8 cellular contexts compared by ENCODE assay signal in the genomic region with DNA sequence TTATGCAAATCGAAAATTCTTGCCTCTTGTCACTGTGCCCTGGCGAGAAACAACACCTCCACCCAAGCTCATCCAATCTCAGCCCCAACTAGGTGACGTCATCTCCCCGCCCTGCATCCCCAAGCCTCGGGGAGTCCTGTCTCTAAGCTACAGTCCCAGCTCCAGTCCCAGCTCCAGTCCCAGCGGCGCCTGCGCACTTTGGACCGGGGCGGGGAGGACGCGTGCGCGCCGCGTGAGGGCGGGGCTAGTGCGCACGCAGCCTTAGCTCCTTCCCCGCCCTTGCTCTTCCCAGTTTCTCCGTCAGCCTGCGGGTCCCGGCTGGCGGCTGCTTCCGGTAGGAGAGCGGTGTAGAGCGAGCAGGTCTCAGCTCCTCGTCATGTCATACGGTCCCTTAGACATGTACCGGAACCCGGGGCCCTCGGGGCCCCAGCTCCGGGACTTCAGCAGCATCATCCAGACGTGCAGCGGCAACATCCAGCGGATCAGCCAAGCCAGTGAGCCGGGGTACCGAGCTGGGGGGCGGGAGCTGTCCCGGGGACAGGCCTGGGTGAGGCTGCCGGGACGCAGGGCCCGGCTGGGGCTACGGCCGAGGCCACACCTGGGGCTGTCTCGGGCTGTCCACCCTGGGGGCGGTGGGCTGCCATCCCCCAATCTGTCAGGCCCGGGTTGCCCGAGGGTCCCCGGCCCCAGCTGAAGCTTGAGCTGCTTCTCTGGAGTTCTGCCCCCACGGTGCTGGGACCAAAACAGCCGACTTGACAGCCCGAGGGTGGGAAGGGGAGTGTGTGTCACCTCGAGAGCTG. TPM values are rescaled to one million over a fixed set of nuclear protein-coding genes. Genes with fewer than 3 reads are reported as not detected.
DNase-seq lines count a peak whose midpoint lies in the region; ATAC-seq, FAIRE-seq and TF ChIP-seq lines count a peak whose summit lies in the region.

Gene STX12, plus strand, starts transcription at position 288 of the 800 bp plus-strand sequence. Its CDS starts 89 bp downstream, at position 377.

- no peaks in the 10 kb centered on the region for H3K36me3 Mint-ChIP-seq in type B pancreatic cell

- peak; percentile 87 for ATAC-seq in HG02852 (IDR thresholded peaks at IDR 0.05; ENCODE audit: unreplicated experiment)

- peaks cover 11% of the 10 kb centered on the region for H3K4me1 Mint-ChIP-seq in type B pancreatic cell (ENCODE audit: unreplicated experiment)

- H3K9me3 ChIP-seq in adrenal gland (replicated peaks in 1 of 3): no peaks in the 10 kb centered on the region

- DNase-seq in GM12892 (ENCODE audit: insufficient read length) (peak; percentile 89), NCI-H146 (lab: John Stamatoyannopoulos, UW) (peak; percentile 96), T-helper 1 cell (peak; percentile 97 to 100 (median 98)), adrenal gland (peak; percentile 98 to 99 (median 99)), cardiac septum (ENCODE audit: low spot score) (peak; percentile 98), pons (ENCODE audit: low spot score) (peak; percentile 99), type B pancreatic cell (ENCODE audit: extremely low spot score, unreplicated experiment) (peak; percentile 99)

- intact Hi-C loops in adrenal gland (cut with DNase I) (no loop called here), cardiac septum (cut with DNase I) (loop anchor here (2.0 to 5.0 kb wide), 3 partner anchors 48 to 101 kb away; partner anchors contain the start of genes FAM76A, IFI6 and PPP1R8)

- H3K27me3 ChIP-seq in adrenal gland: no peaks in the 10 kb centered on the region

- H3K9me3 Mint-ChIP-seq in type B pancreatic cell: no peaks in the 10 kb centered on the region

- H3K27me3 Mint-ChIP-seq in type B pancreatic cell: no peaks in the 10 kb centered on the region

- TF ChIP-seq POLR2A in GM12892 (IDR thresholded peaks at IDR 0.05; ENCODE audit: low read depth, low read length) (peak; percentile 74; the same call in 1 of the 2 replicates), adrenal gland (IDR thresholded peaks at IDR 0.05) (peak; percentile 81 to 93)

- H3K36me3 ChIP-seq in adrenal gland (replicated peaks in 1 of 2): no peaks in the 10 kb centered on the region

- H3K27ac ChIP-seq in adrenal gland: peak within 1 kb of the TSS; percentile 66 to 96 (median 85)

- H3K4me3 Mint-ChIP-seq in type B pancreatic cell: peak within 1 kb of the TSS; percentile 92

- FAIRE-seq in GM12892 (lab: Jason Lieb, UNC): peak; percentile 94

- WGBS in adrenal gland, 4 donors: 0% methylated on average over 6 to 54 of the region's 54 CpGs

- H3K4me3 ChIP-seq in adrenal gland: peak within 1 kb of the TSS; percentile 54 to 91 (median 64)

- peaks cover 8 to 27% of the 10 kb centered on the region in 2 donors for H3K4me1 ChIP-seq in adrenal gland (replicated peaks in 1 of 2)

- peak within 1 kb of the TSS; percentile 93 for H3K27ac Mint-ChIP-seq in type B pancreatic cell

- TF ChIP-seq CTCF in adrenal gland (IDR thresholded peaks at IDR 0.05) (no peak), type B pancreatic cell (conservative IDR thresholded peaks at IDR 0.05) (no peak)

RNA-seq across cellular contexts. Expression of gene STX12, which starts in this region (rescaled TPM):
- 25.0 TPM for polyA plus RNA-seq in GM12892 (2012; ENCODE audit: missing spikeins)
- 10 to 100 TPM; 27.5 to 81.9 (median 55.4) TPM for total RNA-seq in adrenal gland
- 10 to 100 TPM; 18.4 to 72.1 (median 18.6) TPM for polyA plus RNA-seq in adrenal gland
- total RNA-seq in cardiac septum: 27.4 TPM
- total RNA-seq in type B pancreatic cell (ENCODE audit: low replicate concordance): 28.9 and 41.6 TPM in 2 replicates

Comparison
In these comparisons a context has a peak if more than half of its experiments do, and no peak if none do; other contexts are left out.
1. Peak in every context shown above with its lines: DNase-seq, ATAC-seq, H3K4me3 ChIP-seq and H3K27ac ChIP-seq.